In genomic region chr7:69360913-69361312, GRCh38 we compare ENCODE assay signal across 27 cellular contexts.
"Had no signal": no experiment of that assay in that cellular context is flagged by ENCODE, and none has a peak within 500 bp of the region (broad histone marks: within the 10 kb centered on the region; RNA-seq: fewer than 3 reads in every experiment).

No MANE protein-coding gene starts in this region.

- H3K4me1 Mint-ChIP-seq: natural killer cell; stimulated activated effector memory CD8-positive, alpha-beta T cell treated with anti-CD3 and anti-CD28 coated beads, Interleukin-12 subunit alpha, Interleukin-12 subunit beta, amount 100 ng/mL, for 72 hours had no signal

- H3K27me3 ChIP-seq: neural progenitor cell, ovary, right lobe of liver, sigmoid colon, stomach, thyroid gland, tibial nerve, upper lobe of left lung, vagina had no signal

- DNase-seq: natural killer cell; occipital lobe; ovary; retina; right cardiac atrium; right lobe of liver; sigmoid colon; small intestine; stimulated activated CD4-positive, alpha-beta T cell treated with anti-CD3 and anti-CD28 coated beads, Interleukin-15, amount 100 ng/mL, for 24 hours; stimulated activated CD4-positive, alpha-beta T cell treated with anti-CD3 and anti-CD28 coated beads, Interleukin-2, amount 100 ng/mL, for 24 hours; stimulated activated CD4-positive, alpha-beta T cell treated with anti-CD3 and anti-CD28 coated beads, Interleukin-2, amount 100 ng/mL, for 48 hours; stimulated activated CD4-positive, alpha-beta T cell treated with anti-CD3 and anti-CD28 coated beads, Interleukin-4, amount 100 ng/mL, for 24 hours; stimulated activated naive B cell treated with anti-CD40 and anti-IgM and Interleukin-4, amounts not matched to agents 10 μg/mL and 1 μg/mL and 100 μg/mL, for 72 hours; stimulated activated naive CD4-positive, alpha-beta T cell treated with Interleukin-2 at 50 U/mL for 16 hours; stomach; thyroid gland; trophoblast cell; upper lobe of left lung had no signal

- H2AFZ ChIP-seq: neural progenitor cell had no signal

- H3K9ac ChIP-seq: neural progenitor cell had no signal

- H3K4me2 ChIP-seq: neural progenitor cell had no signal

- H3K9me3 ChIP-seq: ovary, prostate gland, right lobe of liver, sigmoid colon, thoracic aorta, thyroid gland, tibial nerve, upper lobe of left lung, vagina had no signal

- H3K36me3 Mint-ChIP-seq: natural killer cell; neural progenitor cell; stimulated activated effector memory CD8-positive, alpha-beta T cell treated with anti-CD3 and anti-CD28 coated beads, Interleukin-12 subunit alpha, Interleukin-12 subunit beta, amount 100 ng/mL, for 72 hours; stimulated activated naive B cell treated with anti-CD40 and anti-IgM and Interleukin-4, amounts not matched to agents 10 μg/mL and 1 μg/mL and 100 μg/mL, for 72 hours had no signal

- H3K27ac ChIP-seq: neural progenitor cell, ovary, prostate gland, right lobe of liver, sigmoid colon, stomach, thoracic aorta, thyroid gland, tibial nerve, upper lobe of left lung, vagina had no signal

- H3K9me3 Mint-ChIP-seq: natural killer cell; neural progenitor cell; stimulated activated effector memory CD8-positive, alpha-beta T cell treated with anti-CD3 and anti-CD28 coated beads, Interleukin-12 subunit alpha, Interleukin-12 subunit beta, amount 100 ng/mL, for 72 hours; stimulated activated naive CD8-positive, alpha-beta T cell treated with anti-CD3 and anti-CD28 coated beads, Interleukin-15, Interleukin-2, amounts not matched to agents 100 ng/mL and 50 ng/mL, for 24 hours had no signal

- H3K36me3 ChIP-seq: neural progenitor cell, ovary, prostate gland, right lobe of liver, sigmoid colon, stomach, thoracic aorta, thyroid gland, tibial nerve, upper lobe of left lung, vagina had no signal

- H3K4me3 ChIP-seq: neural progenitor cell, ovary, prostate gland, right lobe of liver, sigmoid colon, stomach, thoracic aorta, thyroid gland, tibial nerve, upper lobe of left lung, vagina had no signal

- H3K4me1 ChIP-seq: neural progenitor cell, prostate gland, right lobe of liver, upper lobe of left lung, vagina had no signal

- H3K27ac Mint-ChIP-seq: natural killer cell; nephron; neural progenitor cell; stimulated activated effector memory CD8-positive, alpha-beta T cell treated with anti-CD3 and anti-CD28 coated beads, Interleukin-12 subunit alpha, Interleukin-12 subunit beta, amount 100 ng/mL, for 72 hours; stimulated activated naive B cell treated with anti-CD40 and anti-IgM and Interleukin-4, amounts not matched to agents 10 μg/mL and 1 μg/mL and 100 μg/mL, for 72 hours; stimulated activated naive CD8-positive, alpha-beta T cell treated with anti-CD3 and anti-CD28 coated beads, Interleukin-15, Interleukin-2, amounts not matched to agents 100 ng/mL and 50 ng/mL, for 24 hours had no signal

- H3K27me3 Mint-ChIP-seq: stimulated activated naive B cell treated with anti-CD40 and anti-IgM and Interleukin-4, amounts not matched to agents 10 μg/mL and 1 μg/mL and 100 μg/mL, for 72 hours had no signal

- ATAC-seq: natural killer cell; right cardiac atrium; right lobe of liver; stimulated activated effector memory CD8-positive, alpha-beta T cell treated with anti-CD3 and anti-CD28 coated beads, Interleukin-12 subunit alpha, Interleukin-12 subunit beta, amount 100 ng/mL, for 72 hours; stimulated activated naive B cell treated with anti-CD40 and anti-IgM and Interleukin-4, amounts not matched to agents 10 μg/mL and 1 μg/mL and 100 μg/mL, for 72 hours had no signal

- H3K4me3 Mint-ChIP-seq: natural killer cell; nephron; neural progenitor cell; stimulated activated effector memory CD8-positive, alpha-beta T cell treated with anti-CD3 and anti-CD28 coated beads, Interleukin-12 subunit alpha, Interleukin-12 subunit beta, amount 100 ng/mL, for 72 hours; stimulated activated naive B cell treated with anti-CD40 and anti-IgM and Interleukin-4, amounts not matched to agents 10 μg/mL and 1 μg/mL and 100 μg/mL, for 72 hours; stimulated activated naive CD8-positive, alpha-beta T cell treated with anti-CD3 and anti-CD28 coated beads, Interleukin-15, Interleukin-2, amounts not matched to agents 100 ng/mL and 50 ng/mL, for 24 hours had no signal

- FAIRE-seq: small intestine, urothelium cell line had no signal
